Comparison of ENCODE assay signal across 15 cellular contexts in the genomic region with DNA sequence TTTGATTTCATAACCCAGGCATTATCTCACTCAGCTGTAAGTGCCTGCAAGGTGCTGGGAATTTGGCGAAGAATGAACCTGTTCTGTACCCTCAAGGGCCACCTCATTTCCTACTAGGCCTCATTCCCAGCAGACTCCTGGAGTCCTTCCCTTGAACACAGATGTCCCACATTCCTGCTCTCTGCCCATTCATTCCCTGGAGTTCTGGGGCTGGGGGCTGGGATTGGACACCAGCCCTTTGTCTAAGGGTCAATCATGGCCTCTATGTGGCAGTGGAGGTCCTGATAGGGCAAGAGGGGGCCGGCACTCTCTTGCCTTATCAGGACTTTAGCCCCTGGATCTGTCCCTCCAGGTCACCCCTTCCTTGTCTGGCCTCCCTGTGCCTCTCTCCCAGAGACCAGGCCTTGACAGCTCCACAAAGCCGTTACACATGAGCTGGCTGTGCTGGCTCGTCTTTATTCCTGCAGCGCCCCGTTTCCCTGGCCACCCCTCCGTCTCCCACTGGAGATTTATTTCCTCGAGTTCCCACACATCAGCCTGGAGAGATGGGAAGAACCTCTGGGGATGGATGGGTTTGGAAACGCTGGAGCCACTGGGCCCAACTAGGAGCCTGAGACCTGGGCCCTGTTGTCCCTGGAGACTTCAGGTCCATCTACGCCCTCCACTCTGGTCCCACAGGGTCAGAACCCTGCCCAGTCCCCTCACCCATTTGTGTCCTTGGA. TPM values are rescaled to one million over a fixed set of nuclear protein-coding genes. Genes with fewer than 3 reads are reported as not detected.
DNase-seq lines count a peak whose midpoint lies in the region; ATAC-seq and TF ChIP-seq lines count a peak whose summit lies in the region.
"Had no signal": no experiment of that assay in that cellular context is flagged by ENCODE, and none has a peak within 500 bp of the region (broad histone marks: within the 10 kb centered on the region; RNA-seq: fewer than 3 reads in every experiment).

No MANE protein-coding gene starts in this region.

- no peak overlapping the region for H3K27ac ChIP-seq in mammary epithelial cell (ENCODE audit: insufficient read depth, low read depth, low read length)
- peak overlapping the region; percentile 71 for H3K27ac ChIP-seq in stomach smooth muscle (ENCODE audit: low read length)
- no peak overlapping the region for H3K27ac ChIP-seq in psoas muscle
- H3K27ac ChIP-seq: left lung had no signal

- H3K4me2 ChIP-seq in mammary epithelial cell (ENCODE audit: insufficient read depth, low read depth, low read length): no peak overlapping the region

- H3K9me3 ChIP-seq in mammary epithelial cell (replicated peaks; ENCODE audit: insufficient read depth, low read length) (no peaks in the 10 kb centered on the region), stomach smooth muscle (ENCODE audit: control insufficient read depth in 2 of 2, low read length in 2 of 2) (no peaks in the 10 kb centered on the region), psoas muscle (no peaks in the 10 kb centered on the region)
- H3K9me3 ChIP-seq: left lung had no signal

- ATAC-seq in psoas muscle: no peak
- ATAC-seq: activated CD8-positive, alpha-beta memory T cell treated with anti-CD3 and anti-CD28 coated beads, Interleukin-2, amount 10 ng/mL, durations not matched to agents 7 days and 5 days; activated naive CD4-positive, alpha-beta T cell treated with anti-CD3 and anti-CD28 coated beads, Interleukin-2, amount 50 U/mL, for 72 hours; left lung had no signal

- in situ Hi-C loops in mammary epithelial cell (cut with MboI; ENCODE audit: low sequenced_read_pairs in 2 of 2): no loop called here

- intact Hi-C loops in mammary epithelial cell (cut with micrococcal nuclease) (no loop called here), psoas muscle (cut with DNase I) (loop anchor here in 1 of 2 donors (10.0 kb wide), 1 partner anchor 279 kb away; no protein-coding TSS in a partner anchor)

- 60% methylated on average over 9 of the region's 10 CpGs for WGBS in mammary epithelial cell (ENCODE audit: low coverage, missing lambda C conversion rate)
- WGBS in psoas muscle, 3 donors: 62 to 75% (median 65%) methylated on average over 10 of the region's 10 CpGs

- no peak overlapping the region for H3K9ac ChIP-seq in mammary epithelial cell (ENCODE audit: insufficient read depth, low read length)
- H3K9ac ChIP-seq in stomach smooth muscle (ENCODE audit: low read length in 2 of 2): peak overlapping the region; percentile 21 to 26

- H2AFZ ChIP-seq in mammary epithelial cell (ENCODE audit: low read depth, low read length): peak overlapping the region; percentile 43

- CTCF ChIA-PET in mammary epithelial cell (lab: Charles Lee; ENCODE audit: low non-redundant PET): no interaction called here

- H3K79me2 ChIP-seq in mammary epithelial cell (ENCODE audit: insufficient read depth, low read length): no peaks in the 10 kb centered on the region

- H3K36me3 ChIP-seq in mammary epithelial cell (ENCODE audit: insufficient read depth, low read length) (no peaks in the 10 kb centered on the region), stomach smooth muscle (ENCODE audit: control insufficient read depth in 2 of 2, insufficient read depth in 2 of 2, low read length in 2 of 2) (no peaks in the 10 kb centered on the region), psoas muscle (ENCODE audit: insufficient read depth in 1 of 2, low read depth in 1 of 2) (no peaks in the 10 kb centered on the region)
- H3K36me3 ChIP-seq: left lung had no signal

- peak; percentile 64 to 72 for DNase-seq in NCI-H446 (lab: John Stamatoyannopoulos, UW)
- no peak for DNase-seq in mammary epithelial cell
- DNase-seq in left kidney (ENCODE audit: low read depth, low spot score): peak; percentile 36
- DNase-seq in T-helper 2 cell: no peak
- DNase-seq in NCI-H187 (lab: John Stamatoyannopoulos, UW): no peak
- DNase-seq in psoas muscle: no peak
- no peak for DNase-seq in NCI-H2029 treated with DMSO at 0.1 percent for 48 hours (lab: John Stamatoyannopoulos, UW)
- DNase-seq: activated CD8-positive, alpha-beta memory T cell treated with anti-CD3 and anti-CD28 coated beads, Interleukin-2, amount 10 ng/mL, durations not matched to agents 7 days and 5 days; CD4-positive, CD25-positive, alpha-beta regulatory T cell; Kasumi-1; stimulated activated CD4-positive, alpha-beta T cell treated with anti-CD3 and anti-CD28 coated beads, Interleukin-4, amount 100 ng/mL, for 4 hours had no signal

- peaks cover 30% of the 10 kb centered on the region for H3K4me1 ChIP-seq in mammary epithelial cell (ENCODE audit: insufficient read depth, low read length)
- peaks cover 34% of the 10 kb centered on the region for H3K4me1 ChIP-seq in stomach smooth muscle (ENCODE audit: control insufficient read depth, insufficient read depth, low read length)
- no peaks in the 10 kb centered on the region for H3K4me1 ChIP-seq in psoas muscle

- no peaks in the 10 kb centered on the region for H4K20me1 ChIP-seq in mammary epithelial cell (ENCODE audit: insufficient read depth, low read length)

- no peaks in the 10 kb centered on the region for H3K27me3 ChIP-seq in mammary epithelial cell (ENCODE audit: insufficient read depth, low read length)
- peaks cover 2 to 4% of the 10 kb centered on the region in 2 donors for H3K27me3 ChIP-seq in stomach smooth muscle (ENCODE audit: control insufficient read depth in 1 of 2, insufficient read depth in 2 of 2, low read length in 2 of 2)
- peaks cover 0 to 23% (median 5%) of the 10 kb centered on the region in 3 donors for H3K27me3 ChIP-seq in psoas muscle (ENCODE audit: insufficient read depth in 3 of 3, low read length in 2 of 3)

- BruUV-seq in mammary epithelial cell (replicated peaks; lab: Mats Ljungman, UMichigan): no TSS peak

- dilution Hi-C loops in mammary epithelial cell (cut with HindIII; ENCODE audit: low sequenced_read_pairs): no loop called here

- H3K4me3 ChIP-seq in mammary epithelial cell (replicated peaks in 1 of 3; ENCODE audit: insufficient read depth in 1 of 3, low read depth in 2 of 3, low read length in 3 of 3) (no peak overlapping the region), stomach smooth muscle (ENCODE audit: low read length in 2 of 2) (no peak overlapping the region), psoas muscle (no peak overlapping the region)
- H3K4me3 ChIP-seq: left lung had no signal

- TF ChIP-seq CTCF in mammary epithelial cell (conservative IDR thresholded peaks at IDR 0.05 in 1 of 2, IDR thresholded peaks at IDR 0.05 in 1 of 2; ENCODE audit: extremely low read depth in 1 of 2, insufficient read depth in 1 of 2, low read depth in 1 of 2, low read length in 2 of 2): no peak
- TF ChIP-seq CTCF in psoas muscle (IDR thresholded peaks at IDR 0.05): no peak

RNA-seq across cellular contexts. Expression of a gene that starts 0.9 kb away (rescaled TPM):
- total RNA-seq in mammary epithelial cell (under 1 TPM in 1 of 2 donors, not detected in 1; 0.83 TPM), psoas muscle (under 1 TPM in 1 of 4 donors, not detected in 3; 0.54 TPM)
- polyA plus RNA-seq in mammary epithelial cell (not detected), psoas muscle (under 1 TPM; 0.11 to 0.52 (median 0.34) TPM)
- polyA minus RNA-seq in mammary epithelial cell: not detected
- total RNA-seq: activated CD8-positive, alpha-beta memory T cell treated with anti-CD3 and anti-CD28 coated beads, Interleukin-2, amount 10 ng/mL, durations not matched to agents 7 days and 5 days; activated naive CD4-positive, alpha-beta T cell treated with anti-CD3 and anti-CD28 coated beads, Interleukin-2, amount 50 U/mL, for 72 hours; CD4-positive, CD25-positive, alpha-beta regulatory T cell; glomerular endothelial cell had no signal
- polyA plus RNA-seq: CD4-positive, CD25-positive, alpha-beta regulatory T cell had no signal

RNA-seq across cellular contexts. Expression of a gene that starts 17.0 kb away (rescaled TPM):
- total RNA-seq in mammary epithelial cell: 100 to 1,000 TPM in 1 of 2 donors, 10 to 100 TPM in 1; 85.4 to 106 TPM
- polyA plus RNA-seq in mammary epithelial cell: 105 TPM
- 485 TPM for polyA minus RNA-seq in mammary epithelial cell
- total RNA-seq in psoas muscle: 100 to 1,000 TPM in 3 of 4 donors, 10 to 100 TPM in 1; 73.7 to 114 (median 103) TPM
- 100 to 1,000 TPM in 1 of 3 donors, 10 to 100 TPM in 2; 46.0 to 102 (median 78.7) TPM for polyA plus RNA-seq in psoas muscle

RNA-seq across cellular contexts. Expression of a gene that starts 31.4 kb away (rescaled TPM):
- total RNA-seq in mammary epithelial cell (10 to 100 TPM in 1 of 2 donors, under 1 TPM in 1; under 0.01 to 25.2 TPM), psoas muscle (under 1 TPM in 3 of 4 donors, not detected in 1; 0.07 to 0.17 (median 0.11) TPM)
- polyA plus RNA-seq in mammary epithelial cell (20.9 TPM), psoas muscle (under 1 TPM in 2 of 3 donors, not detected in 1; 0.01 to 0.03 TPM)
- polyA minus RNA-seq in mammary epithelial cell: 28.8 TPM

RNA-seq across cellular contexts. Expression of a gene that starts 51.9 kb away (rescaled TPM):
- total RNA-seq in mammary epithelial cell (under 1 TPM in 1 of 2 donors, not detected in 1; 0.54 TPM), psoas muscle (not detected)
- polyA plus RNA-seq in mammary epithelial cell (1.9 TPM), psoas muscle (under 1 TPM in 1 of 3 donors, not detected in 2; 0.05 TPM)
- not detected for polyA minus RNA-seq in mammary epithelial cell
- total RNA-seq: CD4-positive, CD25-positive, alpha-beta regulatory T cell had no signal
- polyA plus RNA-seq: CD4-positive, CD25-positive, alpha-beta regulatory T cell had no signal

Comparison
In these comparisons a context has a peak if more than half of its experiments do, and no peak if none do; other contexts are left out.
1. DNase-seq: peak in NCI-H446 (2 of 2) and left kidney (single experiment); none in mammary epithelial cell (single experiment), T-helper 2 cell (0 of 5), NCI-H187 (0 of 2), psoas muscle (0 of 2) and NCI-H2029 treated with DMSO at 0.1 percent for 48 hours (single experiment).